8 cellular contexts compared by ENCODE assay signal in genomic region chr7:44081266-44081748, GRCh38. TPM values are rescaled to one million over a fixed set of nuclear protein-coding genes. Genes with fewer than 3 reads are reported as not detected.
A peak's percentile ranks its signal among the peaks of the same experiment; 100 is the strongest.
DNase-seq lines count a peak whose midpoint lies in the region; ATAC-seq and TF ChIP-seq lines count a peak whose summit lies in the region.

No MANE protein-coding gene starts in this region.

- TF ChIP-seq CTCF in AG10803 (conservative IDR thresholded peaks at IDR 0.05; ENCODE audit: low read length), result no peak
- TF ChIP-seq CTCF in astrocyte of the cerebellum (IDR thresholded peaks at IDR 0.05; ENCODE audit: low read depth, low read length, missing control alignments), result no peak

- H3K9me3 ChIP-seq in mucosa of rectum (ENCODE audit: control insufficient read depth in 2 of 2, low read length in 2 of 2), result no peaks in the 10 kb centered on the region

- ATAC-seq in GM19023 (IDR thresholded peaks at IDR 0.05; ENCODE audit: unreplicated experiment) (no peak), HG02623 (IDR thresholded peaks at IDR 0.05; ENCODE audit: unreplicated experiment) (no peak)

- peak overlapping the region in 1 of 2 donors; percentile 42 for H3K9ac ChIP-seq in mucosa of rectum (ENCODE audit: low read depth in 1 of 2, low read length in 2 of 2)

- DNase-seq in AG10803 (ENCODE audit: low read depth), result no peak
- DNase-seq in astrocyte of the cerebellum (ENCODE audit: low read depth), result no peak
- no peak for DNase-seq in NCI-H1048 (lab: John Stamatoyannopoulos, UW)
- DNase-seq in AG20443 (ENCODE audit: low spot score), result no peak

- no peaks in the 10 kb centered on the region for H3K27me3 ChIP-seq in mucosa of rectum (ENCODE audit: control insufficient read depth in 2 of 2, insufficient read depth in 2 of 2, low read length in 2 of 2)

- H3K4me1 Mint-ChIP-seq in IgD-negative memory B cell, result peaks cover 5 to 20% (median 7%) of the 10 kb centered on the region in 3 donors

- H3K4me3 ChIP-seq in AG10803 (ENCODE audit: low read length) (peak overlapping the region; percentile 79), astrocyte of the cerebellum (ENCODE audit: low read depth, low read length) (peak overlapping the region; percentile 82), mucosa of rectum (ENCODE audit: low read length in 2 of 2) (peak overlapping the region; percentile 50 to 89)

- peak overlapping the region; percentile 80 to 95 (median 91) for H3K4me3 Mint-ChIP-seq in IgD-negative memory B cell

- peaks cover 30 to 46% of the 10 kb centered on the region in 2 donors for H3K36me3 ChIP-seq in mucosa of rectum (ENCODE audit: control insufficient read depth in 2 of 2, insufficient read depth in 2 of 2, low read length in 2 of 2)

- H3K27ac Mint-ChIP-seq in IgD-negative memory B cell, result peak overlapping the region; percentile 85 to 97 (median 85)

- H3K4me1 ChIP-seq in mucosa of rectum (ENCODE audit: control insufficient read depth in 2 of 2, insufficient read depth in 2 of 2, low read length in 2 of 2), result peaks cover 3 to 9% of the 10 kb centered on the region in 2 donors

- H3K27ac ChIP-seq in mucosa of rectum (ENCODE audit: low read depth in 2 of 2, low read length in 2 of 2), result no peak overlapping the region

- in situ Hi-C loops in astrocyte of the cerebellum (cut with HindIII; ENCODE audit: low sequenced_read_pairs), result no loop called here

- no peaks in the 10 kb centered on the region for H3K27me3 Mint-ChIP-seq in IgD-negative memory B cell

- peaks cover 3% of the 10 kb centered on the region for H3K36me3 Mint-ChIP-seq in IgD-negative memory B cell

- H3K9me3 Mint-ChIP-seq in IgD-negative memory B cell, result no peaks in the 10 kb centered on the region

RNA-seq across cellular contexts. Expression of gene POLM, which starts 1.0 kb away (rescaled TPM):
- 42.0 TPM for polyA plus RNA-seq in IgD-negative memory B cell

RNA-seq across cellular contexts. Expression of gene PGAM2, which starts 15.9 kb away (rescaled TPM):
- polyA plus RNA-seq in IgD-negative memory B cell, result not detected

RNA-seq across cellular contexts. Expression of gene AEBP1, which starts 22.8 kb away (rescaled TPM):
- polyA plus RNA-seq in IgD-negative memory B cell, result 3.7 TPM

RNA-seq across cellular contexts. Expression of gene DBNL, which starts 36.8 kb away (rescaled TPM):
- 384 TPM for polyA plus RNA-seq in IgD-negative memory B cell

RNA-seq across cellular contexts. Expression of gene POLD2, which starts 42.0 kb away (rescaled TPM):
- 88.5 TPM for polyA plus RNA-seq in IgD-negative memory B cell
